In the genomic region with DNA sequence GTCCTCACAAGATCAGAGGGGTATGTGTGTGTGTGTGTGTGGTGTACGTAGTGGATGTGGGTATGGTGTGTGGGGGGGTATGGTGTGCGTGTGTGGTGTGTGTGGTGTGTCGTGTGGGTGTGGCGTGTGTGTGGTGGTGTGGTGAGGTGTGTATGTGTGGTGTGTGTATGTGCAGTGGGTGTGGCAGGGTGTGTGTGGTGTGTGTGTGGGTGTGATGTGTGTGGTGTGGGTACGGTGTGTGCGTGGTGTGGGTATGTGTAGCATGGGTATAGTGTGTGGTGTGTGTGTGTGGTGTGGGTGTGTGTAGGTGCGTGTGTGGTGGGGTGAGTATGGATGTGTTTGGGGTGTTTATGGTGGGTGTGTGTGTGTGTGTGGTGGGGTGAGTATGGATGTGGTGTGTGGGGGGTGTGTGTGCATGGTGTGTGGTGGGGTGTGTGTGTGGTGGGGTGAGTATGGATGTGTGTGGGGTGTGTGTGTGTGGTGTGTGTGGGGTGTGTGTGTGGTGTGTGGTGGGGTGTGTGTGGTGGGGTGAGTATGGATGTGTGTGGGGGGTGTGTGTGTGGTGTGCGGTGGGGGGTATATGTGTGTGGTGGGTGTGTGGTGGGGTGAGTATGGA, we compare ENCODE assay signal across 1 cellular context.
TF ChIP-seq lines count a peak whose summit lies in the region.

No MANE protein-coding gene starts in this region.

TF ChIP-seq in IMR-90, 13 proteins besides CTCF, POLR2A, EP300 and RAD21 (continued from another document):
- TF ChIP-seq NFE2L2 (IDR thresholded peaks at IDR 0.05; ENCODE audit: low read depth, low read length) (no peak), MAZ (IDR thresholded peaks at IDR 0.05; ENCODE audit: borderline replicate concordance, low read depth, low read length) (no peak), CEBPB (IDR thresholded peaks at IDR 0.05; ENCODE audit: low read depth, low read length) (no peak), USF2 (IDR thresholded peaks at IDR 0.05; ENCODE audit: low read depth, low read length) (no peak), RFX5 (IDR thresholded peaks at IDR 0.05; ENCODE audit: low read depth, low read length) (no peak), MXI1 (IDR thresholded peaks at IDR 0.05; ENCODE audit: borderline replicate concordance, low read depth, low read length) (no peak)
